In genomic region chr1:167043752-167044488, GRCh38 we compare ENCODE assay signal across 8 cellular contexts. TPM values are rescaled to one million over a fixed set of nuclear protein-coding genes. Genes with fewer than 3 reads are reported as not detected.
A peak's percentile ranks its signal among the peaks of the same experiment; 100 is the strongest.
DNase-seq lines count a peak whose midpoint lies in the region; ATAC-seq and TF ChIP-seq lines count a peak whose summit lies in the region.

No MANE protein-coding gene starts in this region.

- DNase-seq in DMS53 treated with DMSO at 0.1 percent for 48 hours (lab: John Stamatoyannopoulos, UW; ENCODE audit: unreplicated experiment) (peak; percentile 92), LHCN-M2 (ENCODE audit: low read depth) (peak; percentile 15), SHP77 treated with DMSO at 0.1 percent for 48 hours (lab: John Stamatoyannopoulos, UW) (peak; percentile 82), right atrium auricular region (ENCODE audit: low spot score) (no peak), WERI-Rb-1 (no peak)
- DNase-seq in activated naive CD4-positive, alpha-beta T cell treated with anti-CD3 and anti-CD28 coated beads for 36 hours = peak; percentile 88

- H3K4me1 ChIP-seq in right atrium auricular region (peaks cover 0 to 3% of the 10 kb centered on the region in 2 donors), skeletal muscle satellite cell (ENCODE audit: control insufficient read depth, insufficient read depth, low read length) (peaks cover 3% of the 10 kb centered on the region)

- H3K36me3 ChIP-seq in right atrium auricular region (no peaks in the 10 kb centered on the region), skeletal muscle satellite cell (ENCODE audit: insufficient read depth, low read length) (no peaks in the 10 kb centered on the region), WERI-Rb-1 (no peaks in the 10 kb centered on the region)

- intact Hi-C loops in activated naive CD4-positive, alpha-beta T cell treated with anti-CD3 and anti-CD28 coated beads for 36 hours (cut with micrococcal nuclease) = loop anchor here (1.0 kb wide), 2 partner anchors 70 to 134 kb away; no protein-coding TSS in a partner anchor

- TF ChIP-seq CTCF in right atrium auricular region (IDR thresholded peaks at IDR 0.05) = no peak
- no peak for TF ChIP-seq CTCF in WERI-Rb-1 (IDR thresholded peaks at IDR 0.05; ENCODE audit: low read depth, low read length)

- peak overlapping the region; percentile 75 for H3K4me3 Mint-ChIP-seq in activated naive CD4-positive, alpha-beta T cell treated with anti-CD3 and anti-CD28 coated beads for 36 hours

- H3K27me3 ChIP-seq in right atrium auricular region (no peaks in the 10 kb centered on the region), skeletal muscle satellite cell (ENCODE audit: control insufficient read depth, insufficient read depth, low read length) (peaks cover 17% of the 10 kb centered on the region), WERI-Rb-1 (ENCODE audit: insufficient read depth, low read depth, severe bottlenecking) (no peaks in the 10 kb centered on the region)

- H3K27ac Mint-ChIP-seq in activated naive CD4-positive, alpha-beta T cell treated with anti-CD3 and anti-CD28 coated beads for 36 hours = peak overlapping the region; percentile 67

- H3K4me3 ChIP-seq in right atrium auricular region (peak overlapping the region; percentile 25 to 35), skeletal muscle satellite cell (ENCODE audit: low read length) (peak overlapping the region; percentile 55), WERI-Rb-1 (ENCODE audit: low read depth, low read length) (no peak overlapping the region)

- peak overlapping the region; percentile 81 for H3K4me2 ChIP-seq in skeletal muscle satellite cell (ENCODE audit: low read length)

- no peaks in the 10 kb centered on the region for H3K9me3 Mint-ChIP-seq in activated naive CD4-positive, alpha-beta T cell treated with anti-CD3 and anti-CD28 coated beads for 36 hours

- H3K9ac ChIP-seq in skeletal muscle satellite cell (ENCODE audit: low read depth, low read length) = no peak overlapping the region

- ATAC-seq in GM21619 (IDR thresholded peaks at IDR 0.05; ENCODE audit: unreplicated experiment) = peak; percentile 99

- H3K9me3 ChIP-seq in right atrium auricular region (no peaks in the 10 kb centered on the region), skeletal muscle satellite cell (replicated peaks; ENCODE audit: low read length) (no peaks in the 10 kb centered on the region), WERI-Rb-1 (ENCODE audit: severe bottlenecking) (no peaks in the 10 kb centered on the region)

- no peaks in the 10 kb centered on the region for H3K36me3 Mint-ChIP-seq in activated naive CD4-positive, alpha-beta T cell treated with anti-CD3 and anti-CD28 coated beads for 36 hours (ENCODE audit: low read depth)

- CTCF ChIA-PET in activated naive CD4-positive, alpha-beta T cell treated with anti-CD3 and anti-CD28 coated beads for 36 hours (lab: Charles Lee) = interaction anchor here (0.7 to 2.7 kb wide), 8 partner anchors 11 to 135 kb away, joined by 3 to 29 read pairs (median 4); no protein-coding TSS in a partner anchor

- peaks cover 16% of the 10 kb centered on the region for H3K4me1 Mint-ChIP-seq in activated naive CD4-positive, alpha-beta T cell treated with anti-CD3 and anti-CD28 coated beads for 36 hours (ENCODE audit: low read depth)

- peaks cover 3% of the 10 kb centered on the region for H3K27me3 Mint-ChIP-seq in activated naive CD4-positive, alpha-beta T cell treated with anti-CD3 and anti-CD28 coated beads for 36 hours (ENCODE audit: low read depth)

- H3K27ac ChIP-seq in right atrium auricular region (no peak overlapping the region), WERI-Rb-1 (no peak overlapping the region)

RNA-seq across cellular contexts. Expression of gene GPA33, which starts 46.3 kb away (rescaled TPM):
- total RNA-seq in LHCN-M2 (2014; rRNA removed) (not detected in 2 replicates), right atrium auricular region (1 to 10 TPM in 1 of 2 donors, not detected in 1; 1.5 TPM)
- not detected for polyA plus RNA-seq in LHCN-M2 (2012)
- 1 to 10 TPM; 1.2 to 1.4 TPM for total RNA-seq in activated naive CD4-positive, alpha-beta T cell treated with anti-CD3 and anti-CD28 coated beads for 36 hours
- not detected in 2 replicates for total RNA-seq in skeletal muscle satellite cell (2012; rRNA removed)

RNA-seq across cellular contexts. Expression of gene STYXL2, which starts 50.0 kb away (rescaled TPM):
- total RNA-seq in LHCN-M2 (2014; rRNA removed) (2.6 and 4.8 TPM in 2 replicates), right atrium auricular region (100 to 1,000 TPM in 1 of 2 donors, 10 to 100 TPM in 1; 60.2 to 148 TPM)
- 9.4 TPM for polyA plus RNA-seq in LHCN-M2 (2012)
- total RNA-seq in activated naive CD4-positive, alpha-beta T cell treated with anti-CD3 and anti-CD28 coated beads for 36 hours = not detected
- total RNA-seq in skeletal muscle satellite cell (2012; rRNA removed) = 0.25 and 1.1 TPM in 2 replicates

RNA-seq across cellular contexts. Expression of gene MAEL, which starts 54.8 kb away (rescaled TPM):
- total RNA-seq in LHCN-M2 (2014; rRNA removed) (not detected in 2 replicates), right atrium auricular region (1 to 10 TPM; 6.7 to 8.5 TPM)
- not detected for polyA plus RNA-seq in LHCN-M2 (2012)
- under 1 TPM; 0.24 to 0.35 TPM for total RNA-seq in activated naive CD4-positive, alpha-beta T cell treated with anti-CD3 and anti-CD28 coated beads for 36 hours
- not detected in 2 replicates for total RNA-seq in skeletal muscle satellite cell (2012; rRNA removed)

Comparison
In these comparisons a context has a peak if more than half of its experiments do, and no peak if none do; other contexts are left out.
1. DNase-seq: peak in DMS53 treated with DMSO at 0.1 percent for 48 hours (single experiment), LHCN-M2 (single experiment), SHP77 treated with DMSO at 0.1 percent for 48 hours (single experiment) and activated naive CD4-positive, alpha-beta T cell treated with anti-CD3 and anti-CD28 coated beads for 36 hours (single experiment); none in right atrium auricular region (single experiment) and WERI-Rb-1 (single experiment).
2. RNA of gene STYXL2, which starts 50.0 kb away (total RNA-seq): 60.2 to 148 TPM in right atrium auricular region; 2.6 to 4.8 TPM in LHCN-M2 and not detected in activated naive CD4-positive, alpha-beta T cell treated with anti-CD3 and anti-CD28 coated beads for 36 hours; every median in the first group is over 10 times any median in the second.